In genomic region chr6:44825284-44825683, GRCh38 we compare ENCODE assay signal across 27 cellular contexts.
"Had no signal": no experiment of that assay in that cellular context is flagged by ENCODE, and none has a peak within 500 bp of the region (broad histone marks: within the 10 kb centered on the region; RNA-seq: fewer than 3 reads in every experiment).

No MANE protein-coding gene starts in this region.

- H3K27me3 Mint-ChIP-seq: dendritic cell treated with granulocyte-macrophage colony-stimulating factor and Interleukin-4, amounts not matched to agents 40 ng/mL and 50 ng/mL, for 4 days; effector memory CD8-positive, alpha-beta T cell; naive B cell had no signal

- H3K9me3 ChIP-seq: colonic mucosa, gastroesophageal sphincter, heart left ventricle, left lung, lower lobe of right lung, mucosa of descending colon had no signal

- DNase-seq: colonic mucosa; cortex of kidney; effector CD8-positive, alpha-beta T cell; effector memory CD8-positive, alpha-beta T cell; endodermal cell; erythroblast; foreskin keratinocyte; heart left ventricle; hypothalamus; immature natural killer cell; islet precursor cell; kidney; kidney glomerular epithelial cell; left cardiac atrium; left lung; left ventricle myocardium superior; lower lobe of right lung; mesenchymal stem cell; mucosa of descending colon; naive B cell had no signal

- FAIRE-seq: endometrium, frontal cortex, kidney had no signal

- H3K27ac Mint-ChIP-seq: dendritic cell treated with granulocyte-macrophage colony-stimulating factor and Interleukin-4, amounts not matched to agents 40 ng/mL and 50 ng/mL, for 4 days; effector memory CD8-positive, alpha-beta T cell; endodermal cell; immature natural killer cell; naive B cell had no signal

- H3K36me3 ChIP-seq: colonic mucosa, gastroesophageal sphincter, heart left ventricle, left lung, lower lobe of right lung had no signal

- H3K4me3 ChIP-seq: colonic mucosa, gastroesophageal sphincter, heart left ventricle, hepatocyte, left lung, lower lobe of right lung, mucosa of descending colon had no signal

- H3K4me1 ChIP-seq: colonic mucosa, foreskin keratinocyte, gastroesophageal sphincter, lower lobe of right lung had no signal

- H3K9me3 Mint-ChIP-seq: dendritic cell treated with granulocyte-macrophage colony-stimulating factor and Interleukin-4, amounts not matched to agents 40 ng/mL and 50 ng/mL, for 4 days; effector memory CD8-positive, alpha-beta T cell; endodermal cell; immature natural killer cell; mesothelial cell of epicardium; naive B cell had no signal

- H3K27me3 ChIP-seq: colonic mucosa, foreskin keratinocyte, gastroesophageal sphincter, heart left ventricle, hepatocyte, left lung had no signal

- H3K4me3 Mint-ChIP-seq: dendritic cell treated with granulocyte-macrophage colony-stimulating factor and Interleukin-4, amounts not matched to agents 40 ng/mL and 50 ng/mL, for 4 days; effector memory CD8-positive, alpha-beta T cell; endodermal cell; immature natural killer cell; mesothelial cell of epicardium; naive B cell had no signal

- H3K27ac ChIP-seq: colonic mucosa, epithelial cell of prostate, foreskin keratinocyte, gastroesophageal sphincter, heart left ventricle, hepatocyte, left lung, lower lobe of right lung had no signal
